Comparison of ENCODE assay signal across 8 cellular contexts in genomic region chr4:8406887-8407286, GRCh38. TPM values are rescaled to one million over a fixed set of nuclear protein-coding genes. Genes with fewer than 3 reads are reported as not detected.
DNase-seq lines count a peak whose midpoint lies in the region; ATAC-seq and TF ChIP-seq lines count a peak whose summit lies in the region.
"Not testable (repeated sequence)": the region's sequence is repeated elsewhere in the genome, so short reads cannot be mapped to it uniquely, and the experiment has no call there.

No MANE protein-coding gene starts in this region.

- not testable (repeated sequence) for H3K4me1 Mint-ChIP-seq in activated T-cell treated with anti-CD3 and anti-CD28 coated beads, Interleukin-2, amount 50 U/mL, for 72 hours (ENCODE audit: low read depth)

- POLR2A ChIA-PET in Panc1 (lab: Charles Lee), result not testable (repeated sequence)

- TF ChIP-seq CTCF in HFF-Myc (IDR thresholded peaks at IDR 0.05; ENCODE audit: low read depth, low read length, missing control alignments) (peak; percentile 46), Panc1 (IDR thresholded peaks at IDR 0.05) (peak; percentile 77), dorsolateral prefrontal cortex (IDR thresholded peaks at IDR 0.05 in 54 of 56, conservative IDR thresholded peaks at IDR 0.05 in 2 of 56; ENCODE audit: low read depth in 1 of 56, partially characterized antibody in 56 of 56) (peak in 55 of 56 donors; percentile 36 to 72 (median 58)), osteoblast (IDR thresholded peaks at IDR 0.05; ENCODE audit: extremely low read depth, low read depth, low read length) (peak; percentile 38), tibial nerve (IDR thresholded peaks at IDR 0.05) (peak in 4 of 5 experiments; percentile 26 to 41 (median 30))

- in situ Hi-C loops in Panc1 (cut with HindIII; ENCODE audit: low pct_unique_long_range_greater_than_20kb, low sequenced_read_pairs), result not testable (repeated sequence)

- peak; percentile 58 for DNase-seq in DMS 273 (lab: John Stamatoyannopoulos, UW; ENCODE audit: unreplicated experiment)
- DNase-seq in HFF-Myc (ENCODE audit: extremely low read depth, low read depth); Panc1 (ENCODE audit: low read depth, low spot score); osteoblast (ENCODE audit: insufficient read length, low spot score, missing footprints): not testable (repeated sequence)
- peak; percentile 21 to 23 for DNase-seq in activated T-cell treated with anti-CD3 and anti-CD28 coated beads, Interleukin-2, amount 50 U/mL, for 72 hours
- DNase-seq in dorsolateral prefrontal cortex, result peak in 9 of 10 donors; percentile 21 to 87 (median 79)
- DNase-seq in left ventricle myocardium superior, result peak; percentile 79
- peak in 1 of 2 donors; percentile 55 for DNase-seq in tibial nerve (ENCODE audit: low spot score in 2 of 2)

- not testable (repeated sequence) for H3K9me3 Mint-ChIP-seq in activated T-cell treated with anti-CD3 and anti-CD28 coated beads, Interleukin-2, amount 50 U/mL, for 72 hours

- H3K27me3 ChIP-seq in Panc1 (ENCODE audit: control insufficient read depth, insufficient read depth, low read length); dorsolateral prefrontal cortex; osteoblast (ENCODE audit: insufficient read depth, low read length); tibial nerve: not testable (repeated sequence)

- not testable (repeated sequence) for ATAC-seq in Panc1; activated T-cell treated with anti-CD3 and anti-CD28 coated beads, Interleukin-2, amount 50 U/mL, for 72 hours (replicated peaks in 1 of 2); left ventricle myocardium superior

- not testable (repeated sequence) for H3K27me3 Mint-ChIP-seq in activated T-cell treated with anti-CD3 and anti-CD28 coated beads, Interleukin-2, amount 50 U/mL, for 72 hours (ENCODE audit: low read depth)

- H3K27ac ChIP-seq in Panc1 (ENCODE audit: low read length); dorsolateral prefrontal cortex; osteoblast (ENCODE audit: low read depth, low read length); tibial nerve: not testable (repeated sequence)

- H3K4me2 ChIP-seq in osteoblast (ENCODE audit: insufficient read depth, low read length), result not testable (repeated sequence)

- H3K27ac Mint-ChIP-seq in activated T-cell treated with anti-CD3 and anti-CD28 coated beads, Interleukin-2, amount 50 U/mL, for 72 hours, result not testable (repeated sequence)

- not testable (repeated sequence) for H2AFZ ChIP-seq in osteoblast (ENCODE audit: low read length)

- 60 to 69% methylated on average over 7 of the region's 7 CpGs for WGBS in tibial nerve, 2 donors

- peaks cover 11% of the 10 kb centered on the region for H4K20me1 ChIP-seq in osteoblast (ENCODE audit: insufficient read depth, low read length)

- not testable (repeated sequence) for H3K36me3 ChIP-seq in Panc1 (ENCODE audit: control insufficient read depth, insufficient read depth, low read length)
- H3K36me3 ChIP-seq in osteoblast (ENCODE audit: insufficient read depth, low read length), result peaks cover 22% of the 10 kb centered on the region
- H3K36me3 ChIP-seq in tibial nerve, result peaks cover 0 to 80% (median 10%) of the 10 kb centered on the region in 3 donors

- intact Hi-C loops in Panc1 (cut with micrococcal nuclease; ENCODE audit: unreplicated experiment) (loop anchor here (10.0 kb wide), 1 partner anchor 232 kb away; no protein-coding TSS in a partner anchor), dorsolateral prefrontal cortex (cut with DNase I) (loop anchor here in 1 of 2 donors (10.0 kb wide), 1 partner anchor 242 kb away; no protein-coding TSS in a partner anchor), left ventricle myocardium superior (cut with micrococcal nuclease) (loop anchor here (10.0 kb wide), 4 partner anchors 82 to 232 kb away; no protein-coding TSS in a partner anchor)

- not testable (repeated sequence) for TF ChIP-seq POLR2A in tibial nerve (IDR thresholded peaks at IDR 0.05)

- not testable (repeated sequence) for H3K9me3 ChIP-seq in Panc1 (ENCODE audit: control insufficient read depth, insufficient read depth, low read depth, low read length); osteoblast (ENCODE audit: low read depth, low read length); tibial nerve

- CTCF ChIA-PET in Panc1 (lab: Charles Lee), result interaction anchor here (1.2 kb wide), 1 partner anchor 230 kb away, joined by 3 read pairs; no protein-coding TSS in a partner anchor

- not testable (repeated sequence) for H3K4me3 Mint-ChIP-seq in activated T-cell treated with anti-CD3 and anti-CD28 coated beads, Interleukin-2, amount 50 U/mL, for 72 hours

- not testable (repeated sequence) for H3K4me3 ChIP-seq in HFF-Myc (replicated peaks; ENCODE audit: low read depth, low read length); Panc1 (ENCODE audit: low read depth in 2 of 2, low read length in 2 of 2); dorsolateral prefrontal cortex; osteoblast (ENCODE audit: insufficient read depth, low read length); tibial nerve

- not testable (repeated sequence) for TF ChIP-seq EP300 in tibial nerve (IDR thresholded peaks at IDR 0.05)

- not testable (repeated sequence) for H3K36me3 Mint-ChIP-seq in activated T-cell treated with anti-CD3 and anti-CD28 coated beads, Interleukin-2, amount 50 U/mL, for 72 hours (ENCODE audit: insufficient read depth in 2 of 2)

- not testable (repeated sequence) for H3K79me2 ChIP-seq in osteoblast (ENCODE audit: insufficient read depth, low read length)

- H3K4me1 ChIP-seq in Panc1 (ENCODE audit: control insufficient read depth, insufficient read depth, low read length); osteoblast (ENCODE audit: insufficient read depth, low read length): not testable (repeated sequence)
- peaks cover 0 to 38% (median 5%) of the 10 kb centered on the region in 4 donors for H3K4me1 ChIP-seq in tibial nerve

- BruUV-seq in Panc1 (replicated peaks; lab: Mats Ljungman, UMichigan), result not testable (repeated sequence)

RNA-seq across cellular contexts. Expression of gene ACOX3, which starts 33.6 kb away (rescaled TPM):
- total RNA-seq in Panc1 (2021; ENCODE audit: unreplicated experiment) (15.4 TPM), dorsolateral prefrontal cortex (10 to 100 TPM; 22.8 to 47.3 (median 34.4) TPM), left ventricle myocardium superior (25.8 TPM), osteoblast (24.2 and 29.2 TPM in 2 replicates), tibial nerve (10 to 100 TPM; 17.3 to 36.0 (median 24.5) TPM)
- 23.5 TPM for polyA plus RNA-seq in Panc1 (2012; ENCODE audit: insufficient read length)
- 10 to 100 TPM; 22.2 to 31.2 TPM for total RNA-seq in activated T-cell treated with anti-CD3 and anti-CD28 coated beads, Interleukin-2, amount 50 U/mL, for 72 hours

RNA-seq across cellular contexts. Expression of gene TRMT44, which starts 33.7 kb away (rescaled TPM):
- total RNA-seq in Panc1 (2021; ENCODE audit: unreplicated experiment) (10.8 TPM), dorsolateral prefrontal cortex (10 to 100 TPM; 24.4 to 65.0 (median 40.3) TPM), left ventricle myocardium superior (8.4 TPM), osteoblast (19.7 and 21.7 TPM in 2 replicates), tibial nerve (10 to 100 TPM; 24.5 to 71.4 (median 52.9) TPM)
- polyA plus RNA-seq in Panc1 (2012; ENCODE audit: insufficient read length), result 4.2 TPM
- total RNA-seq in activated T-cell treated with anti-CD3 and anti-CD28 coated beads, Interleukin-2, amount 50 U/mL, for 72 hours, result 10 to 100 TPM; 26.7 TPM
